16 cellular contexts compared by ENCODE assay signal in the genomic region with DNA sequence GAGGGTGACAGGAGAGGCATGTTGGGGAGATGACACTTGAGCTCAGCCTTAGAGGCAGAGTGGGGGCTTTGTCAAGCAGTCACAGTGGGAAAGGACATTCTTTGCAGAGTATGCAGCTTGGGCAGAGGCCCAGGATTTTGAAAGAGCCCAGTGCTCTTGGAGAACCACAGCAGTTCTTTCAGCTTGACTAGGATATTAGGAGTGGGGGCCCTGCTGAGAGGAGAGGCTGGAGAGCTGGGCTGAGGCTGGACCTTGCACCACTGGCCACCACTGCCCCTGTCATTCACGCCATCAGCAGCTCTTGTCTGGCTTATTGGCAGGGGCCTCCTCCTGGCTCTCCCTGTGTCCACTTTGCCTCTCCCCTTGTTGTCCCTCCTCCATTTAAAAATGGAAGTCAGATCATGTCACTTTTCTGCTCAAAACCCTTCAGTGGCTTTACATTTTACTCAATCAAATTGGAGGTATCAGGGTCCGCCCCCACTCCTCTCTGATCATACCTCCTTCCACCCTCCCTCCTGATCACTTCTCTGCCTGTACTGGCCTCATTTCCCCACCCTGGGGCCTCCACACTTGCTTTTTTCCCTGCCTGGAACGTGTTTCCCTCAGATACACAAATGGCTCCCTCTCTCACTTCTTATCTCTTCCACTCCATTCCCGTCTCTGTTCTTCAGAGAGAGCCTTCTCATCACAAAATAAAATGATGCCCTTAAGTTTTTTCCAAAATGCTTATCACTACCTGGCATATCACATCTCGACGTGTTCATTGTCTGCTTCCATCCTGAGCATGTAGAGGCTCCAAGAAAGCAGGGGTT. TPM values are rescaled to one million over a fixed set of nuclear protein-coding genes. Genes with fewer than 3 reads are reported as not detected.
DNase-seq lines count a peak whose midpoint lies in the region; ATAC-seq and TF ChIP-seq lines count a peak whose summit lies in the region.
"Had no signal": no experiment of that assay in that cellular context is flagged by ENCODE, and none has a peak within 500 bp of the region (broad histone marks: within the 10 kb centered on the region; RNA-seq: fewer than 3 reads in every experiment).

No MANE protein-coding gene starts in this region.

- 80 to 81% methylated on average over 6 of the region's 6 CpGs for WGBS in thyroid gland, 2 donors

- no peaks in the 10 kb centered on the region for H3K27me3 ChIP-seq in thyroid gland

- peaks cover 6% of the 10 kb centered on the region in 2 donors for H3K36me3 ChIP-seq in thyroid gland

- DNase-seq in M059J (ENCODE audit: low read depth) (peak; percentile 44), left ventricle myocardium superior (no peak), thyroid gland (peak; percentile 64 to 74), NK-92 (lab: John Stamatoyannopoulos, UW; ENCODE audit: unreplicated experiment) (no peak), inferior parietal cortex (ENCODE audit: extremely low spot score) (no peak)
- no peak for DNase-seq in activated CD4-positive, alpha-beta T cell treated with anti-CD3 and anti-CD28 coated beads, Interleukin-2, amount 10 ng/mL, durations not matched to agents 24 days and 14 days
- DNase-seq: activated CD4-positive, alpha-beta T cell treated with anti-CD3 and anti-CD28 coated beads for 48 hours; NCI-H1436; NK-92 treated with Interleukin-12 subunit alpha and Interleukin-12 subunit beta, amount 100 ng/mL, for 24 hours had no signal

- H3K27ac ChIP-seq in thyroid gland = peak overlapping the region in 1 of 3 donors; percentile 22

- intact Hi-C loops in left ventricle myocardium superior (cut with micrococcal nuclease) (no loop called here), thyroid gland (cut with DNase I) (no loop called here)
- intact Hi-C loops in activated CD4-positive, alpha-beta T cell treated with anti-CD3 and anti-CD28 coated beads, Interleukin-2, amount 10 ng/mL, durations not matched to agents 24 days and 14 days (cut with micrococcal nuclease) = loop anchor here (5.0 kb wide), 1 partner anchor 47 kb away; a partner anchor contains a TSS

- H3K27me3 Mint-ChIP-seq in brain = no peaks in the 10 kb centered on the region
- no peaks in the 10 kb centered on the region for H3K27me3 Mint-ChIP-seq in activated CD4-positive, alpha-beta T cell treated with anti-CD3 and anti-CD28 coated beads, Interleukin-2, amount 10 ng/mL, durations not matched to agents 24 days and 14 days
- H3K27me3 Mint-ChIP-seq: IgD-negative memory B cell had no signal

- H3K9me3 ChIP-seq in thyroid gland = no peaks in the 10 kb centered on the region

- no peak for TF ChIP-seq POLR2A in thyroid gland (IDR thresholded peaks at IDR 0.05)

- ATAC-seq in left ventricle myocardium superior = peak; percentile 50
- ATAC-seq: left lobe of liver, SK-N-SH treated with all-trans-retinoic acid at 6 μM for 48 hours had no signal

- peaks cover 2 to 20% of the 10 kb centered on the region in 2 donors for H3K4me1 ChIP-seq in thyroid gland

- TF ChIP-seq CTCF in brain (conservative IDR thresholded peaks at IDR 0.05) = no peak
- TF ChIP-seq CTCF in thyroid gland (IDR thresholded peaks at IDR 0.05) = no peak

- no peaks in the 10 kb centered on the region for H3K9me3 Mint-ChIP-seq in brain
- no peaks in the 10 kb centered on the region for H3K9me3 Mint-ChIP-seq in activated CD4-positive, alpha-beta T cell treated with anti-CD3 and anti-CD28 coated beads, Interleukin-2, amount 10 ng/mL, durations not matched to agents 24 days and 14 days
- H3K9me3 Mint-ChIP-seq: IgD-negative memory B cell had no signal

- H3K4me3 ChIP-seq in thyroid gland (replicated peaks in 1 of 3) = no peak overlapping the region

- peaks cover 61% of the 10 kb centered on the region for H3K36me3 Mint-ChIP-seq in brain
- peaks cover 55% of the 10 kb centered on the region for H3K36me3 Mint-ChIP-seq in activated CD4-positive, alpha-beta T cell treated with anti-CD3 and anti-CD28 coated beads, Interleukin-2, amount 10 ng/mL, durations not matched to agents 24 days and 14 days (ENCODE audit: low read depth)

- peaks cover 36% of the 10 kb centered on the region for H3K4me1 Mint-ChIP-seq in brain
- H3K4me1 Mint-ChIP-seq in activated CD4-positive, alpha-beta T cell treated with anti-CD3 and anti-CD28 coated beads, Interleukin-2, amount 10 ng/mL, durations not matched to agents 24 days and 14 days = peaks cover 22% of the 10 kb centered on the region

- H3K27ac Mint-ChIP-seq in brain = peak overlapping the region in 4 of 5 experiments; percentile 17 to 85 (median 78)
- H3K27ac Mint-ChIP-seq in activated CD4-positive, alpha-beta T cell treated with anti-CD3 and anti-CD28 coated beads, Interleukin-2, amount 10 ng/mL, durations not matched to agents 24 days and 14 days = no peak overlapping the region

- H3K4me3 Mint-ChIP-seq in brain = no peak overlapping the region
- H3K4me3 Mint-ChIP-seq in activated CD4-positive, alpha-beta T cell treated with anti-CD3 and anti-CD28 coated beads, Interleukin-2, amount 10 ng/mL, durations not matched to agents 24 days and 14 days = no peak overlapping the region

RNA-seq across cellular contexts. Expression of a gene that starts 10.5 kb away (rescaled TPM):
- 40.3 and 45.9 TPM in 2 replicates for total RNA-seq in M059J (2014; rRNA removed; shearing (Covaris generic))
- polyA plus RNA-seq in brain (ENCODE audit: insufficient read depth, low read depth, low replicate concordance) = 164 TPM
- total RNA-seq in left ventricle myocardium superior = 16.6 TPM
- 10 to 100 TPM; 16.2 to 53.3 (median 37.5) TPM for total RNA-seq in thyroid gland
- total RNA-seq in activated CD4-positive, alpha-beta T cell treated with anti-CD3 and anti-CD28 coated beads, Interleukin-2, amount 10 ng/mL, durations not matched to agents 24 days and 14 days = 13.4 and 13.7 TPM in 2 replicates

RNA-seq across cellular contexts. Expression of a gene that starts 38.3 kb away (rescaled TPM):
- total RNA-seq in M059J (2014; rRNA removed; shearing (Covaris generic)) = not detected in 2 replicates
- not detected for polyA plus RNA-seq in brain (ENCODE audit: insufficient read depth, low read depth, low replicate concordance)
- total RNA-seq in left ventricle myocardium superior (not detected), thyroid gland (not detected)
- total RNA-seq in activated CD4-positive, alpha-beta T cell treated with anti-CD3 and anti-CD28 coated beads, Interleukin-2, amount 10 ng/mL, durations not matched to agents 24 days and 14 days = not detected in 2 replicates
- total RNA-seq: dermis microvascular lymphatic vessel endothelial cell, H1, left lobe of liver, omental fat pad had no signal
- polyA plus RNA-seq: H1, IgD-negative memory B cell had no signal

RNA-seq across cellular contexts. Expression of a gene that starts 46.0 kb away (rescaled TPM):
- 16.5 and 24.3 TPM in 2 replicates for total RNA-seq in M059J (2014; rRNA removed; shearing (Covaris generic))
- polyA plus RNA-seq in brain (ENCODE audit: insufficient read depth, low read depth, low replicate concordance) = 60.3 TPM
- total RNA-seq in left ventricle myocardium superior = 5.1 TPM
- 10 to 100 TPM; 17.1 to 23.7 (median 17.8) TPM for total RNA-seq in thyroid gland
- total RNA-seq in activated CD4-positive, alpha-beta T cell treated with anti-CD3 and anti-CD28 coated beads, Interleukin-2, amount 10 ng/mL, durations not matched to agents 24 days and 14 days = 3.6 and 5.4 TPM in 2 replicates

Comparison
In these comparisons a context has a peak if more than half of its experiments do, and no peak if none do; other contexts are left out.
1. DNase-seq: peak in M059J (single experiment) and thyroid gland (2 of 2); none in left ventricle myocardium superior (single experiment), activated CD4-positive, alpha-beta T cell treated with anti-CD3 and anti-CD28 coated beads, Interleukin-2, amount 10 ng/mL, durations not matched to agents 24 days and 14 days (single experiment), NK-92 (single experiment) and inferior parietal cortex (single experiment).